In the genomic region with DNA sequence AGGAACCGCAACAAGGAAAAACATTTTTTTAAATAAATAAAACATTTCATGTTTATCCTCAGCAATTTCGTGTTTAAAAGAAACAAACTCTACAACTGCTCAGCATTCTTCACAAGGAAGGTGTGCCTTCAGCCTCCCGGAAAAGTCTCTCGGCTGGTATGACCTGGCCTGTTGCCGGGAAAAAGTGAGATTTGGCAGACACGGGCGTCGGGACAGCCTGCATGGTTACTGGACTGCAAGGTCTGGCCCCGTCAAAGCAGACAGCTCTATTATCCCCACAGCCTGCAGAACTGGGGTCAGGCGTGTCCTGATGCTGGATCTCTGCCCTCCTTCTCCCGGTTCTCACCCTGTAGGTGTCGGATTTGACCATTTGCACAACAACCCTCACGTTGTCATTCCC, we compare ENCODE assay signal across 11 cellular contexts.
DNase-seq lines count a peak whose midpoint lies in the region; ATAC-seq and TF ChIP-seq lines count a peak whose summit lies in the region.
"Had no signal": no experiment of that assay in that cellular context is flagged by ENCODE, and none has a peak within 500 bp of the region (broad histone marks: within the 10 kb centered on the region; RNA-seq: fewer than 3 reads in every experiment).

No MANE protein-coding gene starts in this region.

- ATAC-seq in sciatic nerve: peak; percentile 72
- no peak for ATAC-seq in HG03097 (IDR thresholded peaks at IDR 0.05; ENCODE audit: low FRiP score, unreplicated experiment)
- ATAC-seq: HCT116 had no signal

- WGBS in esophagus squamous epithelium, 2 donors: 44 to 50% methylated on average over 13 of the region's 13 CpGs

- H3K4me3 ChIP-seq in esophagus squamous epithelium: no peak overlapping the region

- no peaks in the 10 kb centered on the region for H3K27me3 ChIP-seq in esophagus squamous epithelium

- H3K4me1 ChIP-seq in esophagus squamous epithelium: peaks cover 0 to 11% (median 3%) of the 10 kb centered on the region in 3 donors

- no peak for TF ChIP-seq POLR2A in esophagus squamous epithelium (IDR thresholded peaks at IDR 0.05)

- no peaks in the 10 kb centered on the region for H3K9me3 ChIP-seq in esophagus squamous epithelium

- intact Hi-C loops in sciatic nerve (cut with DNase I) (no loop called here), esophagus squamous epithelium (cut with DNase I) (no loop called here)

- no peaks in the 10 kb centered on the region for H3K36me3 ChIP-seq in esophagus squamous epithelium

- TF ChIP-seq CTCF in esophagus squamous epithelium (IDR thresholded peaks at IDR 0.05): no peak

- peak; percentile 43 for DNase-seq in EH (ENCODE audit: low read depth)
- DNase-seq in cerebellar cortex (ENCODE audit: low spot score): peak; percentile 55
- peak; percentile 82 for DNase-seq in islet precursor cell
- DNase-seq in sciatic nerve (ENCODE audit: low spot score): peak; percentile 64
- DNase-seq in NCI-H128 (lab: John Stamatoyannopoulos, UW; ENCODE audit: unreplicated experiment): no peak
- no peak for DNase-seq in T1000 (lab: John Stamatoyannopoulos, UW)
- no peak for DNase-seq in esophagus squamous epithelium (lab: John Stamatoyannopoulos, UW)
- DNase-seq: activated CD4-positive, alpha-beta memory T cell treated with anti-CD3 and anti-CD28 coated beads for 36 hours; NCI-H774 had no signal

- no peak overlapping the region for H3K27ac ChIP-seq in esophagus squamous epithelium

Comparison
In these comparisons a context has a peak if more than half of its experiments do, and no peak if none do; other contexts are left out.
1. DNase-seq: peak in EH (single experiment), cerebellar cortex (single experiment), islet precursor cell (single experiment) and sciatic nerve (single experiment); none in NCI-H128 (single experiment), T1000 (single experiment) and esophagus squamous epithelium (single experiment).